Comparison of ENCODE assay signal across 10 cellular contexts in genomic region chr7:156903232-156903909, GRCh38. TPM values are rescaled to one million over a fixed set of nuclear protein-coding genes. Genes with fewer than 3 reads are reported as not detected.
A peak's percentile ranks its signal among the peaks of the same experiment; 100 is the strongest.
DNase-seq lines count a peak whose midpoint lies in the region; ATAC-seq, FAIRE-seq and TF ChIP-seq lines count a peak whose summit lies in the region.
"Had no signal": no experiment of that assay in that cellular context is flagged by ENCODE, and none has a peak within 500 bp of the region (broad histone marks: within the 10 kb centered on the region; RNA-seq: fewer than 3 reads in every experiment).

No MANE protein-coding gene starts in this region.

- TF ChIP-seq RAD21 in K562 (CRISPR knock-in tag; conservative IDR thresholded peaks at IDR 0.05 in 1 of 2, IDR thresholded peaks at IDR 0.05 in 1 of 2), result no peak

- no TSS peak for BruUV-seq in K562 (replicated peaks; lab: Mats Ljungman, UMichigan)

- no peak for TF ChIP-seq CTCF in CD4-positive, alpha-beta T cell (IDR thresholded peaks at IDR 0.05)
- TF ChIP-seq CTCF in Loucy (conservative IDR thresholded peaks at IDR 0.05; ENCODE audit: low read length) (no peak), K562 (IDR thresholded peaks at IDR 0.05 in 2 of 3, conservative IDR thresholded peaks at IDR 0.05 in 1 of 3; ENCODE audit: insufficient read depth in 2 of 3, low read depth in 1 of 3, low read length in 3 of 3) (no peak)

- TF ChIP-seq EP300 in K562 (IDR thresholded peaks at IDR 0.05; ENCODE audit: low read length), result no peak

- peak; percentile 90 for ATAC-seq in CD4-positive, alpha-beta T cell (ENCODE audit: poor library complexity)
- ATAC-seq in K562 (no peak), SK-N-SH treated with all-trans-retinoic acid at 6 μM for 48 hours (no peak; the same call in 2 of the 3 replicates)

- H3K4me1 Mint-ChIP-seq in CD4-positive, alpha-beta T cell (ENCODE audit: low read depth), result peaks cover 9% of the 10 kb centered on the region

- H3K9me1 ChIP-seq in K562 (ENCODE audit: control insufficient read depth, insufficient read depth, low read length), result no peaks in the 10 kb centered on the region

- no peaks in the 10 kb centered on the region for H3K27me3 ChIP-seq in CD4-positive, alpha-beta T cell (ENCODE audit: control insufficient read depth, insufficient read depth, low read length)
- H3K27me3 ChIP-seq in Loucy (ENCODE audit: insufficient read depth, low read length, poor library complexity, severe bottlenecking) (no peaks in the 10 kb centered on the region), K562 (ENCODE audit: control insufficient read depth in 2 of 2, insufficient read depth in 2 of 2, low read length in 2 of 2) (no peaks in the 10 kb centered on the region)

- H3K4me3 ChIP-seq in Loucy (ENCODE audit: low read length, poor library complexity, severe bottlenecking) (no peak overlapping the region), K562 (no peak overlapping the region)

- H3K27ac ChIP-seq in CD4-positive, alpha-beta T cell (ENCODE audit: low read depth, low read length), result no peak overlapping the region
- no peak overlapping the region for H3K27ac ChIP-seq in K562 (ENCODE audit: extremely low read depth, low read depth, low read length)

- no peak overlapping the region for H3K9ac ChIP-seq in Loucy (ENCODE audit: low read depth, low read length, poor library complexity, severe bottlenecking)
- H3K9ac ChIP-seq in K562 (ENCODE audit: insufficient read depth in 1 of 2, low read depth in 2 of 2, low read length in 2 of 2), result no peak overlapping the region

- intact Hi-C loops in CD4-positive, alpha-beta T cell (cut with DNase I, micrococcal nuclease), result no loop called here
- intact Hi-C loops in K562 (cut with micrococcal nuclease), result loop anchor here (10.0 kb wide), 2 partner anchors 151 to 231 kb away; partner anchors contain the start of gene UBE3C

- peak in 8 of 10 experiments; percentile 23 to 51 (median 36) for DNase-seq in CD4-positive, alpha-beta T cell
- no peak for DNase-seq in K562 (ENCODE audit: extremely low read depth in 1 of 4, low spot score in 3 of 4)
- DNase-seq in kidney tubule cell (ENCODE audit: low spot score), result peak; percentile 29
- no peak for DNase-seq in ecto neural progenitor cell (ENCODE audit: low spot score)
- no peak for DNase-seq in middle frontal gyrus (ENCODE audit: extremely low spot score, low spot score)
- no peak for DNase-seq in NCI-H1930 (lab: John Stamatoyannopoulos, UW)
- DNase-seq: GDM1 had no signal

- no peaks in the 10 kb centered on the region for H3F3A ChIP-seq in Loucy (ENCODE audit: low read depth)

- H2AFZ ChIP-seq in Loucy (ENCODE audit: low read length), result peak overlapping the region; percentile 78
- no peak overlapping the region; the same call in 1 of the 2 replicates for H2AFZ ChIP-seq in K562 (ENCODE audit: low read depth, low read length)

- CTCF ChIA-PET in CD4-positive, alpha-beta T cell (lab: Charles Lee), result interaction anchor here (1.5 to 1.7 kb wide), 2 partner anchors 10 to 46 kb away, joined by 6 to 7 read pairs; partner anchors contain the start of genes LMBR1 and NOM1
- CTCF ChIA-PET in K562 (lab: Yijun Ruan, JAX; ENCODE audit: low intra/inter-chr PET ratio), result no interaction called here

- H3K36me3 ChIP-seq in Loucy (ENCODE audit: insufficient read depth, low read length) (no peaks in the 10 kb centered on the region), K562 (ENCODE audit: control insufficient read depth, insufficient read depth, low read length) (no peaks in the 10 kb centered on the region)

- H3K4me1 ChIP-seq in Loucy (ENCODE audit: insufficient read depth, low read length, poor library complexity, severe bottlenecking) (peaks cover 9% of the 10 kb centered on the region), K562 (replicated peaks in 1 of 2; ENCODE audit: control insufficient read depth in 2 of 2, insufficient read depth in 2 of 2, low read length in 2 of 2) (peaks cover 3 to 8% of the 10 kb centered on the region in 2 experiments; a peak in 2 of 5 replicates)

- H3K9me2 ChIP-seq in Loucy (replicated peaks; ENCODE audit: low read depth, low read length), result no peaks in the 10 kb centered on the region

- H3K79me2 ChIP-seq in Loucy (ENCODE audit: insufficient read depth, low read length) (no peaks in the 10 kb centered on the region), K562 (ENCODE audit: control insufficient read depth, insufficient read depth, low read length) (no peaks in the 10 kb centered on the region)

- H3K4me2 ChIP-seq in Loucy (ENCODE audit: low read depth, low read length, poor library complexity, severe bottlenecking) (peak overlapping the region; percentile 32), K562 (ENCODE audit: insufficient read depth, low read length) (no peak overlapping the region)

- FAIRE-seq in K562 (lab: Jason Lieb, UNC), result peak; percentile 37
- FAIRE-seq: RCC 7860 had no signal

- WGBS in K562 (ENCODE audit: insufficient coverage, low coverage, missing lambda C conversion rate), result 19% methylated on average over 10 of the region's 10 CpGs

- peak overlapping the region; percentile 68 for H3K27ac Mint-ChIP-seq in CD4-positive, alpha-beta T cell

- H3K4me3 Mint-ChIP-seq in CD4-positive, alpha-beta T cell, result peak overlapping the region; percentile 18

- H3K36me3 Mint-ChIP-seq in CD4-positive, alpha-beta T cell (ENCODE audit: low read depth), result no peaks in the 10 kb centered on the region

- H4K20me1 ChIP-seq in Loucy (ENCODE audit: insufficient read depth, low read length, poor library complexity, severe bottlenecking), result no peaks in the 10 kb centered on the region
- no peaks in the 10 kb centered on the region for H4K20me1 ChIP-seq in K562 (replicated peaks; ENCODE audit: control insufficient read depth, insufficient read depth, low read length)

- in situ Hi-C loops in K562 (cut with MboI), result no loop called here

- H3K9me3 ChIP-seq in CD4-positive, alpha-beta T cell (ENCODE audit: control insufficient read depth, low read length), result no peaks in the 10 kb centered on the region
- no peaks in the 10 kb centered on the region for H3K9me3 ChIP-seq in Loucy (ENCODE audit: insufficient read depth, low read depth, low read length)
- H3K9me3 ChIP-seq in K562 (replicated peaks; ENCODE audit: control insufficient read depth, insufficient read depth, low read depth, low read length), result no peaks in the 10 kb centered on the region

- no peak for TF ChIP-seq POLR2A in K562 (conservative IDR thresholded peaks at IDR 0.05)

- H3K27me3 Mint-ChIP-seq in CD4-positive, alpha-beta T cell, result no peaks in the 10 kb centered on the region

- POLR2A ChIA-PET in CD4-positive, alpha-beta T cell (lab: Charles Lee), result interaction anchor here (1.6 kb wide), 1 partner anchor 10 kb away, joined by 5 read pairs; the partner anchor contains the start of gene LMBR1
- POLR2A ChIA-PET in K562 (lab: Yijun Ruan, JAX), result interaction anchor here (1.6 kb wide), 1 partner anchor 10 kb away, joined by 6 read pairs; the partner anchor contains the start of gene LMBR1

- H3K9me3 Mint-ChIP-seq in CD4-positive, alpha-beta T cell, result no peaks in the 10 kb centered on the region

TF ChIP-seq in K562, 482 proteins besides CTCF, POLR2A, EP300 and RAD21 (continues in another document):
- TF ChIP-seq RBM17 (IDR thresholded peaks at IDR 0.05; ENCODE audit: borderline replicate concordance, low read depth, low read length) (no peak), ZNF143 (CRISPR knock-in tag; IDR thresholded peaks at IDR 0.05) (no peak), ZNF717 (CRISPR knock-in tag; IDR thresholded peaks at IDR 0.05) (0 out of 2 replicates have a peak, but pooled peaks have one; percentile 19)

TF ChIP-seq in SK-N-SH treated with all-trans-retinoic acid at 6 μM for 48 hours, 23 proteins besides CTCF, POLR2A, EP300 and RAD21 (continues in another document):
- TF ChIP-seq ESRRG (CRISPR knock-in tag; IDR thresholded peaks at IDR 0.05) (no peak), CSDC2 (CRISPR knock-in tag; IDR thresholded peaks at IDR 0.05) (no peak)

RNA-seq across cellular contexts. Expression of gene LMBR1, which starts 10.4 kb away (rescaled TPM):
- total RNA-seq in CD4-positive, alpha-beta T cell, result 10 to 100 TPM; 61.6 to 61.9 TPM
- 221 and 364 TPM in 2 replicates for total RNA-seq in K562 (2011; cell fraction: chromatin; rRNA removed; ENCODE audit: low replicate concordance)
- total RNA-seq in K562 (2011; cell fraction: nucleolus; rRNA removed), result 125 and 149 TPM in 2 replicates
- total RNA-seq in K562 (2011; cell fraction: nucleoplasm; rRNA removed), result 218 and 331 TPM in 2 replicates
- 74.6 and 136 TPM in 2 replicates for total RNA-seq in K562 (2014; rRNA removed)
- 59.9 and 67.3 TPM in 2 replicates for total RNA-seq in K562 (2014; rRNA removed; fragmentation: Illumina TruSeq; extraction: Trizol)
- total RNA-seq in K562 (2015; rRNA removed; fragmentation: Illumina TruSeq; extraction: Trizol), result 58.5 and 61.7 TPM in 2 replicates
- 89.1 and 90.0 TPM in 2 replicates for total RNA-seq in K562 (2021)
- polyA plus RNA-seq in K562 (2011; rRNA removed), result 33.6 and 82.0 TPM in 2 replicates
- 36.1 and 51.5 TPM in 2 replicates for polyA plus RNA-seq in K562 (2011; cell fraction: cytosol; rRNA removed)
- 136 and 225 TPM in 2 replicates for polyA plus RNA-seq in K562 (2011; cell fraction: nucleus; rRNA removed)
- 38.8 and 45.6 TPM in 2 replicates for polyA plus RNA-seq in K562 (2012)
- polyA plus RNA-seq in K562 (2014; fragmentation: Illumina TruSeq; extraction: Trizol), result 49.8 and 49.9 TPM in 2 replicates
- polyA plus RNA-seq in K562 (2014; fragmentation: Nextera tagmentation; extraction: Ambion mirVana), result 1 to 10 TPM; 7.7 to 9.6 TPM
- polyA plus RNA-seq in K562 (2014; rRNA removed), result 49.0 and 50.9 TPM in 2 replicates
- polyA minus RNA-seq in K562 (2011; rRNA and poly(A)+ RNA removed), result 80.1 and 153 TPM in 2 replicates
- 53.8 and 63.2 TPM in 2 replicates for polyA minus RNA-seq in K562 (2011; cell fraction: cytosol; rRNA and poly(A)+ RNA removed)
- 191 and 204 TPM in 2 replicates for polyA minus RNA-seq in K562 (2011; cell fraction: nucleus; rRNA and poly(A)+ RNA removed)

RNA-seq across cellular contexts. Expression of gene NOM1, which starts 46.1 kb away (rescaled TPM):
- 10 to 100 TPM; 25.5 to 27.6 TPM for total RNA-seq in CD4-positive, alpha-beta T cell
- total RNA-seq in K562 (2011; cell fraction: chromatin; rRNA removed; ENCODE audit: low replicate concordance), result 205 and 222 TPM in 2 replicates
- 88.2 and 99.2 TPM in 2 replicates for total RNA-seq in K562 (2011; cell fraction: nucleolus; rRNA removed)
- total RNA-seq in K562 (2011; cell fraction: nucleoplasm; rRNA removed), result 125 and 156 TPM in 2 replicates
- 35.7 and 35.8 TPM in 2 replicates for total RNA-seq in K562 (2014; rRNA removed)
- total RNA-seq in K562 (2014; rRNA removed; fragmentation: Illumina TruSeq; extraction: Trizol), result 38.8 and 40.1 TPM in 2 replicates
- total RNA-seq in K562 (2015; rRNA removed; fragmentation: Illumina TruSeq; extraction: Trizol), result 41.2 and 42.9 TPM in 2 replicates
- 37.3 and 47.3 TPM in 2 replicates for total RNA-seq in K562 (2021)
- polyA plus RNA-seq in K562 (2011; rRNA removed), result 30.5 and 30.9 TPM in 2 replicates
- polyA plus RNA-seq in K562 (2011; cell fraction: cytosol; rRNA removed), result 15.3 and 15.4 TPM in 2 replicates
- polyA plus RNA-seq in K562 (2011; cell fraction: nucleus; rRNA removed), result 64.1 and 106 TPM in 2 replicates
- 20.2 and 27.0 TPM in 2 replicates for polyA plus RNA-seq in K562 (2012)
- 38.2 and 39.7 TPM in 2 replicates for polyA plus RNA-seq in K562 (2014; fragmentation: Illumina TruSeq; extraction: Trizol)
- polyA plus RNA-seq in K562 (2014; fragmentation: Nextera tagmentation; extraction: Ambion mirVana), result 1 to 10 TPM; 6.8 to 9.6 TPM
- polyA plus RNA-seq in K562 (2014; rRNA removed), result 37.4 and 39.6 TPM in 2 replicates
- polyA minus RNA-seq in K562 (2011; rRNA and poly(A)+ RNA removed), result 34.0 and 39.0 TPM in 2 replicates
- 21.2 and 26.1 TPM in 2 replicates for polyA minus RNA-seq in K562 (2011; cell fraction: cytosol; rRNA and poly(A)+ RNA removed)
- polyA minus RNA-seq in K562 (2011; cell fraction: nucleus; rRNA and poly(A)+ RNA removed), result 50.6 and 53.0 TPM in 2 replicates

Comparison
In these comparisons a context has a peak if more than half of its experiments do, and no peak if none do; other contexts are left out.
1. DNase-seq: peak in CD4-positive, alpha-beta T cell (8 of 10) and kidney tubule cell (single experiment); none in K562 (0 of 4), ecto neural progenitor cell (single experiment), middle frontal gyrus (single experiment) and NCI-H1930 (0 of 2).